23 cellular contexts compared by ENCODE assay signal in the genomic region with DNA sequence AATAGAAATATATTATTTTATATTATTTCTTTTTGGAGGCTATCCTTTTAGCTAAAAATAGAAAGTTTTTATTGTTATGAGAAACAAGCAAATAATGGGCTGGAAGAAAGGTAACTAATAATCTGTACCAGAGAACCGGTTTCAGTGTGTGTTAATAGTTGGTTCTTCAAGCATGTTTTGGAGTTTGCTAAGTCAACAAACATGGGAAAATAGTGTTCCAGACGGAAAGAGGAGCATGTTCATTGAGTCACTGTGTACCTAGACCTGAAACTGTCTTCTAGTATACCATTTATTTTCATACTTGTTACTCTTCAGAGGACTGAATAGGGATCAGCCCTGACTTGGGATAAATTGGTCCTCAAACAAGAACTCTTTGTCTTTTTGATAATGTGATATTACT.
"Had no signal": no experiment of that assay in that cellular context is flagged by ENCODE, and none has a peak within 500 bp of the region (broad histone marks: within the 10 kb centered on the region; RNA-seq: fewer than 3 reads in every experiment).

No MANE protein-coding gene starts in this region.

- DNase-seq: dermis blood vessel endothelial cell; dorsolateral prefrontal cortex; effector CD4-positive, alpha-beta T cell; effector memory CD4-positive, alpha-beta T cell; erythroblast; esophagus squamous epithelium; foreskin fibroblast; foreskin melanocyte; gastrocnemius medialis; glutamatergic neuron; head of caudate nucleus; heart right ventricle; hippocampal formation; left cardiac atrium; left lung; left ventricle myocardium superior; lower lobe of right lung; mesenchymal stem cell; mucosa of descending colon; naive B cell had no signal

- H3K4me3 ChIP-seq: coronary artery, dorsolateral prefrontal cortex, esophagus squamous epithelium, gastrocnemius medialis, heart right ventricle, left lung, lower lobe of right lung, mucosa of descending colon had no signal

- ATAC-seq: esophagus mucosa, gastrocnemius medialis, heart right ventricle, left cardiac atrium, left lung, left ventricle myocardium superior, lower lobe of right lung, mucosa of descending colon had no signal

- H3K27ac ChIP-seq: coronary artery, dorsolateral prefrontal cortex, epithelial cell of prostate, esophagus squamous epithelium, gastrocnemius medialis, heart right ventricle, left lung, lower lobe of right lung had no signal
